1 cellular context compared by ENCODE assay signal in genomic region chr17:20908373-20909273, GRCh38.
TF ChIP-seq lines count a peak whose summit lies in the region.

No MANE protein-coding gene starts in this region.

TF ChIP-seq in HEK293, 187 proteins besides CTCF, POLR2A, EP300 and RAD21 (continued from another document and continues in another):
- TF ChIP-seq TSHZ1 (tag by site-specific recombination; IDR thresholded peaks at IDR 0.05; ENCODE audit: borderline replicate concordance) (no peak), ZNF335 (tag by site-specific recombination; conservative IDR thresholded peaks at IDR 0.05) (peak; percentile 77), ZNF423 (tag by site-specific recombination; IDR thresholded peaks at IDR 0.05) (no peak), AEBP2 (tag by site-specific recombination; IDR thresholded peaks at IDR 0.05; ENCODE audit: borderline replicate concordance) (no peak), ZNF664 (tag by site-specific recombination; IDR thresholded peaks at IDR 0.05) (no peak), ZNF132 (tag by site-specific recombination; IDR thresholded peaks at IDR 0.05; ENCODE audit: borderline replicate concordance) (no peak), ZNF239 (tag by site-specific recombination; IDR thresholded peaks at IDR 0.05) (no peak), GLIS2 (tag by site-specific recombination; IDR thresholded peaks at IDR 0.05) (peak; percentile 99), ZNF37A (tag by site-specific recombination; IDR thresholded peaks at IDR 0.05) (no peak), ZNF560 (tag by site-specific recombination; IDR thresholded peaks at IDR 0.05; ENCODE audit: borderline replicate concordance) (no peak), YY1 (tag by site-specific recombination; IDR thresholded peaks at IDR 0.05) (no peak), TRIM28 (IDR thresholded peaks at IDR 0.05; ENCODE audit: borderline replicate concordance, low read length) (no peak), ZBTB8A (tag by site-specific recombination; IDR thresholded peaks at IDR 0.05) (peak; percentile 79), SCRT2 (tag by site-specific recombination; IDR thresholded peaks at IDR 0.05) (no peak), ZSCAN30 (tag by site-specific recombination; IDR thresholded peaks at IDR 0.05) (peak; percentile 22; the same call in 1 of the 2 replicates), ZNF391 (tag by site-specific recombination; IDR thresholded peaks at IDR 0.05; ENCODE audit: borderline replicate concordance, low read depth) (no peak), ZBTB7A (tag by site-specific recombination; IDR thresholded peaks at IDR 0.05; ENCODE audit: low read depth) (no peak), PBX3 (CRISPR knock-in tag; IDR thresholded peaks at IDR 0.05) (peak; percentile 77; the same call in 1 of the 2 replicates), ZNF76 (tag by site-specific recombination; IDR thresholded peaks at IDR 0.05; ENCODE audit: borderline replicate concordance, low read depth) (no peak; the same call in 1 of the 2 replicates), ZNF561 (tag by site-specific recombination; IDR thresholded peaks at IDR 0.05; ENCODE audit: borderline replicate concordance) (0 out of 2 replicates have a peak, but pooled peaks have one; percentile 46), ZNF776 (tag by site-specific recombination; IDR thresholded peaks at IDR 0.05; ENCODE audit: borderline replicate concordance) (no peak), ZNF571 (tag by site-specific recombination; IDR thresholded peaks at IDR 0.05) (no peak), ZNF514 (tag by site-specific recombination; IDR thresholded peaks at IDR 0.05) (no peak), ZNF155 (tag by site-specific recombination; IDR thresholded peaks at IDR 0.05) (no peak), ZNF677 (tag by site-specific recombination; IDR thresholded peaks at IDR 0.05) (no peak), ZNF530 (tag by site-specific recombination; IDR thresholded peaks at IDR 0.05; ENCODE audit: low read depth) (no peak), ZNF202 (tag by site-specific recombination; IDR thresholded peaks at IDR 0.05; ENCODE audit: borderline replicate concordance) (no peak), ZNF629 (tag by site-specific recombination; IDR thresholded peaks at IDR 0.05) (peak; percentile 90), ZBTB17 (tag by site-specific recombination; IDR thresholded peaks at IDR 0.05) (peak; percentile 92), MEIS1 (CRISPR knock-in tag; IDR thresholded peaks at IDR 0.05; ENCODE audit: borderline replicate concordance) (no peak), FEZF1 (tag by site-specific recombination; IDR thresholded peaks at IDR 0.05) (no peak), ZNF24 (tag by site-specific recombination; IDR thresholded peaks at IDR 0.05) (no peak), ZNF10 (tag by site-specific recombination; IDR thresholded peaks at IDR 0.05) (no peak), ZBTB48 (tag by site-specific recombination; IDR thresholded peaks at IDR 0.05) (peak; percentile 100), ZNF473 (tag by site-specific recombination; IDR thresholded peaks at IDR 0.05) (no peak), OVOL3 (tag by site-specific recombination; IDR thresholded peaks at IDR 0.05) (no peak), ZNF16 (tag by site-specific recombination; IDR thresholded peaks at IDR 0.05; ENCODE audit: low read depth) (no peak), ZFP37 (tag by site-specific recombination; IDR thresholded peaks at IDR 0.05) (no peak)
- TF ChIP-seq, protein P1, sequence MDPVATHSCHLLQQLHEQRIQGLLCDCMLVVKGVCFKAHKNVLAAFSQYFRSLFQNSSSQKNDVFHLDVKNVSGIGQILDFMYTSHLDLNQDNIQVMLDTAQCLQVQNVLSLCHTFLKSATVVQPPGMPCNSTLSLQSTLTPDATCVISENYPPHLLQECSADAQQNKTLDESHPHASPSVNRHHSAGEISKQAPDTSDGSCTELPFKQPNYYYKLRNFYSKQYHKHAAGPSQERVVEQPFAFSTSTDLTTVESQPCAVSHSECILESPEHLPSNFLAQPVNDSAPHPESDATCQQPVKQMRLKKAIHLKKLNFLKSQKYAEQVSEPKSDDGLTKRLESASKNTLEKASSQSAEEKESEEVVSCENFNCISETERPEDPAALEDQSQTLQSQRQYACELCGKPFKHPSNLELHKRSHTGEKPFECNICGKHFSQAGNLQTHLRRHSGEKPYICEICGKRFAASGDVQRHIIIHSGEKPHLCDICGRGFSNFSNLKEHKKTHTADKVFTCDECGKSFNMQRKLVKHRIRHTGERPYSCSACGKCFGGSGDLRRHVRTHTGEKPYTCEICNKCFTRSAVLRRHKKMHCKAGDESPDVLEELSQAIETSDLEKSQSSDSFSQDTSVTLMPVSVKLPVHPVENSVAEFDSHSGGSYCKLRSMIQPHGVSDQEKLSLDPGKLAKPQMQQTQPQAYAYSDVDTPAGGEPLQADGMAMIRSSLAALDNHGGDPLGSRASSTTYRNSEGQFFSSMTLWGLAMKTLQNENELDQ (tag by site-specific recombination; IDR thresholded peaks at IDR 0.05; ENCODE audit: low read depth): no peak
- TF ChIP-seq, protein P2, sequence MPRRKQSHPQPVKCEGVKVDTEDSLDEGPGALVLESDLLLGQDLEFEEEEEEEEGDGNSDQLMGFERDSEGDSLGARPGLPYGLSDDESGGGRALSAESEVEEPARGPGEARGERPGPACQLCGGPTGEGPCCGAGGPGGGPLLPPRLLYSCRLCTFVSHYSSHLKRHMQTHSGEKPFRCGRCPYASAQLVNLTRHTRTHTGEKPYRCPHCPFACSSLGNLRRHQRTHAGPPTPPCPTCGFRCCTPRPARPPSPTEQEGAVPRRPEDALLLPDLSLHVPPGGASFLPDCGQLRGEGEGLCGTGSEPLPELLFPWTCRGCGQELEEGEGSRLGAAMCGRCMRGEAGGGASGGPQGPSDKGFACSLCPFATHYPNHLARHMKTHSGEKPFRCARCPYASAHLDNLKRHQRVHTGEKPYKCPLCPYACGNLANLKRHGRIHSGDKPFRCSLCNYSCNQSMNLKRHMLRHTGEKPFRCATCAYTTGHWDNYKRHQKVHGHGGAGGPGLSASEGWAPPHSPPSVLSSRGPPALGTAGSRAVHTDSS (tag by site-specific recombination; IDR thresholded peaks at IDR 0.05): no peak
- TF ChIP-seq, protein P3, sequence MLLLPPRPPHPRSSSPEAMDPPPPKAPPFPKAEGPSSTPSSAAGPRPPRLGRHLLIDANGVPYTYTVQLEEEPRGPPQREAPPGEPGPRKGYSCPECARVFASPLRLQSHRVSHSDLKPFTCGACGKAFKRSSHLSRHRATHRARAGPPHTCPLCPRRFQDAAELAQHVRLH (tag by site-specific recombination; IDR thresholded peaks at IDR 0.05): 0 out of 2 replicates have a peak, but pooled peaks have one; percentile 25
- TF ChIP-seq, protein P4, sequence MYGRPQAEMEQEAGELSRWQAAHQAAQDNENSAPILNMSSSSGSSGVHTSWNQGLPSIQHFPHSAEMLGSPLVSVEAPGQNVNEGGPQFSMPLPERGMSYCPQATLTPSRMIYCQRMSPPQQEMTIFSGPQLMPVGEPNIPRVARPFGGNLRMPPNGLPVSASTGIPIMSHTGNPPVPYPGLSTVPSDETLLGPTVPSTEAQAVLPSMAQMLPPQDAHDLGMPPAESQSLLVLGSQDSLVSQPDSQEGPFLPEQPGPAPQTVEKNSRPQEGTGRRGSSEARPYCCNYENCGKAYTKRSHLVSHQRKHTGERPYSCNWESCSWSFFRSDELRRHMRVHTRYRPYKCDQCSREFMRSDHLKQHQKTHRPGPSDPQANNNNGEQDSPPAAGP (tag by site-specific recombination; IDR thresholded peaks at IDR 0.05): 0 out of 2 replicates have a peak, but pooled peaks have one; percentile 60
- TF ChIP-seq, protein P5, sequence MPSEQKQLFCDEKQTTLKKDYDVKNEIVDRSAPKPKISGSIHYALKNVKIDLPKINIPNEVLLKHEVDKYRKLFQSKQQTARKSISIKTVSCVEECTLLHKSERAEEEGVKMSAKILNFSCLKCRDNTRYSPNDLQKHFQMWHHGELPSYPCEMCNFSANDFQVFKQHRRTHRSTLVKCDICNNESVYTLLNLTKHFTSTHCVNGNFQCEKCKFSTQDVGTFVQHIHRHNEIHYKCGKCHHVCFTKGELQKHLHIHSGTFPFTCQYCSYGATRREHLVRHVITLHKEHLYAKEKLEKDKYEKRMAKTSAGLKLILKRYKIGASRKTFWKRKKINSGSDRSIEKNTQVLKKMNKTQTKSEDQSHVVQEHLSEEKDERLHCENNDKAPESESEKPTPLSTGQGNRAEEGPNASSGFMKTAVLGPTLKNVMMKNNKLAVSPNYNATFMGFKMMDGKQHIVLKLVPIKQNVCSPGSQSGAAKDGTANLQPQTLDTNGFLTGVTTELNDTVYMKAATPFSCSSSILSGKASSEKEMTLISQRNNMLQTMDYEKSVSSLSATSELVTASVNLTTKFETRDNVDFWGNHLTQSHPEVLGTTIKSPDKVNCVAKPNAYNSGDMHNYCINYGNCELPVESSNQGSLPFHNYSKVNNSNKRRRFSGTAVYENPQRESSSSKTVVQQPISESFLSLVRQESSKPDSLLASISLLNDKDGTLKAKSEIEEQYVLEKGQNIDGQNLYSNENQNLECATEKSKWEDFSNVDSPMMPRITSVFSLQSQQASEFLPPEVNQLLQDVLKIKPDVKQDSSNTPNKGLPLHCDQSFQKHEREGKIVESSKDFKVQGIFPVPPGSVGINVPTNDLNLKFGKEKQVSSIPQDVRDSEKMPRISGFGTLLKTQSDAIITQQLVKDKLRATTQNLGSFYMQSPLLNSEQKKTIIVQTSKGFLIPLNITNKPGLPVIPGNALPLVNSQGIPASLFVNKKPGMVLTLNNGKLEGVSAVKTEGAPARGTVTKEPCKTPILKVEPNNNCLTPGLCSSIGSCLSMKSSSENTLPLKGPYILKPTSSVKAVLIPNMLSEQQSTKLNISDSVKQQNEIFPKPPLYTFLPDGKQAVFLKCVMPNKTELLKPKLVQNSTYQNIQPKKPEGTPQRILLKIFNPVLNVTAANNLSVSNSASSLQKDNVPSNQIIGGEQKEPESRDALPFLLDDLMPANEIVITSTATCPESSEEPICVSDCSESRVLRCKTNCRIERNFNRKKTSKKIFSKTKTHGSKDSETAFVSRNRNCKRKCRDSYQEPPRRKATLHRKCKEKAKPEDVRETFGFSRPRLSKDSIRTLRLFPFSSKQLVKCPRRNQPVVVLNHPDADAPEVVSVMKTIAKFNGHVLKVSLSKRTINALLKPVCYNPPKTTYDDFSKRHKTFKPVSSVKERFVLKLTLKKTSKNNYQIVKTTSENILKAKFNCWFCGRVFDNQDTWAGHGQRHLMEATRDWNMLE (tag by site-specific recombination; conservative IDR thresholded peaks at IDR 0.05; ENCODE audit: low read depth): no peak
- TF ChIP-seq, protein P6, sequence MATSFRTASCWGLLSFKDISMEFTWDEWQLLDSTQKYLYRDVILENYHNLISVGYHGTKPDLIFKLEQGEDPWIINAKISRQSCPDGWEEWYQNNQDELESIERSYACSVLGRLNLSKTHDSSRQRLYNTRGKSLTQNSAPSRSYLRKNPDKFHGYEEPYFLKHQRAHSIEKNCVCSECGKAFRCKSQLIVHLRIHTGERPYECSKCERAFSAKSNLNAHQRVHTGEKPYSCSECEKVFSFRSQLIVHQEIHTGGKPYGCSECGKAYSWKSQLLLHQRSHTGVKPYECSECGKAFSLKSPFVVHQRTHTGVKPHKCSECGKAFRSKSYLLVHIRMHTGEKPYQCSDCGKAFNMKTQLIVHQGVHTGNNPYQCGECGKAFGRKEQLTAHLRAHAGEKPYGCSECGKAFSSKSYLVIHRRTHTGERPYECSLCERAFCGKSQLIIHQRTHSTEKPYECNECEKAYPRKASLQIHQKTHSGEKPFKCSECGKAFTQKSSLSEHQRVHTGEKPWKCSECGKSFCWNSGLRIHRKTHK (tag by site-specific recombination; IDR thresholded peaks at IDR 0.05): no peak
- TF ChIP-seq, protein P7, sequence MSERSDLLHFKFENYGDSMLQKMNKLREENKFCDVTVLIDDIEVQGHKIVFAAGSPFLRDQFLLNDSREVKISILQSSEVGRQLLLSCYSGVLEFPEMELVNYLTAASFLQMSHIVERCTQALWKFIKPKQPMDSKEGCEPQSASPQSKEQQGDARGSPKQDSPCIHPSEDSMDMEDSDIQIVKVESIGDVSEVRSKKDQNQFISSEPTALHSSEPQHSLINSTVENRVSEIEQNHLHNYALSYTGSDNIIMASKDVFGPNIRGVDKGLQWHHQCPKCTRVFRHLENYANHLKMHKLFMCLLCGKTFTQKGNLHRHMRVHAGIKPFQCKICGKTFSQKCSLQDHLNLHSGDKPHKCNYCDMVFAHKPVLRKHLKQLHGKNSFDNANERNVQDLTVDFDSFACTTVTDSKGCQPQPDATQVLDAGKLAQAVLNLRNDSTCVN (tag by site-specific recombination; optimal IDR thresholded peaks at IDR 0.05): peak; percentile 79
